27 cellular contexts compared by ENCODE assay signal in the genomic region with DNA sequence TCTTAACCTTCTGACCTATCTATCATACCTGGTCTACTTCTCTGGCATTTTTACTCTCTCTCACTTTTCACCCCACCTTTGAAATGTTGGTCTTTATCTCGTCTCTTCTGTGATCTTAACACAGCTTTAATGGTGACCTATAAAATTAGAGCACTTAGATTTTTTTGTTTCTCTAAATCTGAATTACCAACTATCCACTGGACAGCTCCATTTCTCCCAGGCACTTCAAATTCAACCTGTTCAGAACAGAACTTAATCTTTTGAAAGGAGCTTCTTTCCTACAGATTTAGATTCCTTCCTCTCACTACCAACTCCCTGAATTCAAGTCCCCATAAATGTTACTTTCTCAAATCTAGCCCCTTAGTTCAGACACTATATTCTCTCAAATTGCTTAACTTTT. TPM values are rescaled to one million over a fixed set of nuclear protein-coding genes. Genes with fewer than 3 reads are reported as not detected.
DNase-seq lines count a peak whose midpoint lies in the region; ATAC-seq, FAIRE-seq and TF ChIP-seq lines count a peak whose summit lies in the region.
"Had no signal": no experiment of that assay in that cellular context is flagged by ENCODE, and none has a peak within 500 bp of the region (broad histone marks: within the 10 kb centered on the region; RNA-seq: fewer than 3 reads in every experiment).

No MANE protein-coding gene starts in this region.

- peak; percentile 16 for FAIRE-seq in D721Med (lab: Jason Lieb, UNC)
- FAIRE-seq: A549 had no signal

- no peak for ATAC-seq in activated T-cell treated with anti-CD3 and anti-CD28 coated beads, Interleukin-2, amount 50 U/mL, for 72 hours (replicated peaks in 1 of 2)
- ATAC-seq in naive thymus-derived CD8-positive, alpha-beta T cell, result no peak
- ATAC-seq: A549; activated naive CD4-positive, alpha-beta T cell treated with anti-CD3 and anti-CD28 coated beads, Interleukin-2, amount 50 U/mL, for 72 hours; sciatic nerve had no signal

- DNase-seq in activated T-cell treated with anti-CD3 and anti-CD28 coated beads, Interleukin-2, amount 50 U/mL, for 72 hours, result no peak
- no peak for DNase-seq in activated T-cell treated with anti-CD3 and anti-CD28 coated beads for 4 hours
- DNase-seq in D721Med (ENCODE audit: insufficient read length, low spot score), result no peak
- DNase-seq in naive thymus-derived CD8-positive, alpha-beta T cell, result no peak
- DNase-seq in NCI-H526 (lab: John Stamatoyannopoulos, UW), result no peak
- DNase-seq in OCI-M2 (lab: John Stamatoyannopoulos, UW; ENCODE audit: unreplicated experiment), result no peak
- no peak for DNase-seq in NCI-H1930 (lab: John Stamatoyannopoulos, UW)
- DNase-seq: activated CD4-positive, CD25-positive, alpha-beta regulatory T cell treated with anti-CD3 and anti-CD28 coated beads, Interleukin-2, amount 50 U/mL, for 72 hours; activated T-cell treated with anti-CD3 and anti-CD28 coated beads, Interleukin-2, amount 50 U/mL, for 48 hours; colonic mucosa; DMS153; effector CD4-positive, alpha-beta T cell; GOT3; Karpas-422; NCI-H1417 treated with DMSO at 0.1 percent for 48 hours; NCI-H2107; NCI-H748 treated with DMSO at 0.1 percent for 48 hours; Peyer's patch; SHP77; stimulated activated CD4-positive, alpha-beta T cell treated with anti-CD3 and anti-CD28 coated beads, Interleukin-2, amount 100 ng/mL, for 48 hours; transverse colon had no signal

- peaks cover 24 to 63% of the 10 kb centered on the region in 2 donors for H3K36me3 Mint-ChIP-seq in activated T-cell treated with anti-CD3 and anti-CD28 coated beads, Interleukin-2, amount 50 U/mL, for 72 hours (ENCODE audit: insufficient read depth in 2 of 2)
- peaks cover 15% of the 10 kb centered on the region for H3K36me3 Mint-ChIP-seq in activated naive CD8-positive, alpha-beta T cell
- H3K36me3 Mint-ChIP-seq in naive thymus-derived CD8-positive, alpha-beta T cell, result peaks cover 19 to 98% (median 39%) of the 10 kb centered on the region in 3 donors

- peaks cover 10% of the 10 kb centered on the region for H3K4me1 Mint-ChIP-seq in activated T-cell treated with anti-CD3 and anti-CD28 coated beads, Interleukin-2, amount 50 U/mL, for 72 hours (ENCODE audit: low read depth)
- peaks cover 46% of the 10 kb centered on the region for H3K4me1 Mint-ChIP-seq in activated naive CD8-positive, alpha-beta T cell (ENCODE audit: low read depth)
- H3K4me1 Mint-ChIP-seq in naive thymus-derived CD8-positive, alpha-beta T cell, result peaks cover 24 to 47% (median 32%) of the 10 kb centered on the region in 4 donors

- H3K27ac Mint-ChIP-seq in activated T-cell treated with anti-CD3 and anti-CD28 coated beads, Interleukin-2, amount 50 U/mL, for 72 hours, result peak overlapping the region; percentile 91
- peak overlapping the region; percentile 73 for H3K27ac Mint-ChIP-seq in activated naive CD8-positive, alpha-beta T cell
- H3K27ac Mint-ChIP-seq in naive thymus-derived CD8-positive, alpha-beta T cell, result peak overlapping the region in 7 of 10 donors; percentile 13 to 70 (median 42)
- H3K27ac Mint-ChIP-seq: activated naive CD4-positive, alpha-beta T cell treated with anti-CD3 and anti-CD28 coated beads, Interleukin-2, amount 50 U/mL, for 72 hours; T-helper 2 cell treated with Interferon-gamma antibody and Interleukin-4, amounts not matched to agents 5 μg/mL and 100 μg/mL, for 36 hours had no signal

- H3K9me3 Mint-ChIP-seq in activated T-cell treated with anti-CD3 and anti-CD28 coated beads, Interleukin-2, amount 50 U/mL, for 72 hours, result no peaks in the 10 kb centered on the region
- H3K9me3 Mint-ChIP-seq in activated naive CD8-positive, alpha-beta T cell (ENCODE audit: low read depth), result no peaks in the 10 kb centered on the region
- no peaks in the 10 kb centered on the region for H3K9me3 Mint-ChIP-seq in naive thymus-derived CD8-positive, alpha-beta T cell
- H3K9me3 Mint-ChIP-seq: activated naive CD4-positive, alpha-beta T cell treated with anti-CD3 and anti-CD28 coated beads, Interleukin-2, amount 50 U/mL, for 72 hours; T-helper 2 cell treated with Interferon-gamma antibody and Interleukin-4, amounts not matched to agents 5 μg/mL and 100 μg/mL, for 36 hours had no signal

- TF ChIP-seq CTCF in D721Med (IDR thresholded peaks at IDR 0.05; ENCODE audit: insufficient read depth, missing control alignments), result no peak

- H3K4me3 Mint-ChIP-seq in activated T-cell treated with anti-CD3 and anti-CD28 coated beads, Interleukin-2, amount 50 U/mL, for 72 hours, result no peak overlapping the region
- no peak overlapping the region for H3K4me3 Mint-ChIP-seq in activated naive CD8-positive, alpha-beta T cell
- peak overlapping the region in 1 of 10 donors; percentile 58 for H3K4me3 Mint-ChIP-seq in naive thymus-derived CD8-positive, alpha-beta T cell
- H3K4me3 Mint-ChIP-seq: T-helper 2 cell treated with Interferon-gamma antibody and Interleukin-4, amounts not matched to agents 5 μg/mL and 100 μg/mL, for 36 hours had no signal

- no peaks in the 10 kb centered on the region for H3K27me3 Mint-ChIP-seq in activated T-cell treated with anti-CD3 and anti-CD28 coated beads, Interleukin-2, amount 50 U/mL, for 72 hours (ENCODE audit: low read depth)
- no peaks in the 10 kb centered on the region for H3K27me3 Mint-ChIP-seq in activated naive CD8-positive, alpha-beta T cell
- H3K27me3 Mint-ChIP-seq in naive thymus-derived CD8-positive, alpha-beta T cell, result no peaks in the 10 kb centered on the region

- POLR2A ChIA-PET in naive thymus-derived CD8-positive, alpha-beta T cell (lab: Charles Lee), result no interaction called here

RNA-seq across cellular contexts. Expression of a gene that starts 15.0 kb away (rescaled TPM):
- total RNA-seq in activated T-cell treated with anti-CD3 and anti-CD28 coated beads, Interleukin-2, amount 50 U/mL, for 72 hours, result 10 to 100 TPM; 29.4 to 34.3 TPM
- total RNA-seq in naive thymus-derived CD8-positive, alpha-beta T cell, result 1 to 10 TPM; 3.5 to 4.3 TPM
- 1 to 10 TPM in 1 of 3 donors, under 1 TPM in 2; 0.13 to 1.0 (median 0.78) TPM for polyA plus RNA-seq in naive thymus-derived CD8-positive, alpha-beta T cell
- total RNA-seq: ascending aorta had no signal

RNA-seq across cellular contexts. Expression of a gene that starts 24.5 kb away (rescaled TPM):
- total RNA-seq in activated T-cell treated with anti-CD3 and anti-CD28 coated beads, Interleukin-2, amount 50 U/mL, for 72 hours, result 100 to 1,000 TPM; 146 to 151 TPM
- total RNA-seq in naive thymus-derived CD8-positive, alpha-beta T cell, result 100 to 1,000 TPM; 270 to 277 TPM
- polyA plus RNA-seq in naive thymus-derived CD8-positive, alpha-beta T cell, result 100 to 1,000 TPM; 119 to 127 (median 125) TPM

Comparison
In these comparisons a context has a peak if more than half of its experiments do, and no peak if none do; other contexts are left out.
1. RNA of a gene that starts 15.0 kb away (total RNA-seq): 29.4 to 34.3 TPM in activated T-cell treated with anti-CD3 and anti-CD28 coated beads, Interleukin-2, amount 50 U/mL, for 72 hours; 3.5 to 4.3 TPM in naive thymus-derived CD8-positive, alpha-beta T cell; every median in the first group is over 4 times any median in the second.
2. Peak in every context shown above with its lines, with median percentiles within 50 percentile points of each other: H3K27ac Mint-ChIP-seq.